Comparison of ENCODE assay signal across 8 cellular contexts in the genomic region with DNA sequence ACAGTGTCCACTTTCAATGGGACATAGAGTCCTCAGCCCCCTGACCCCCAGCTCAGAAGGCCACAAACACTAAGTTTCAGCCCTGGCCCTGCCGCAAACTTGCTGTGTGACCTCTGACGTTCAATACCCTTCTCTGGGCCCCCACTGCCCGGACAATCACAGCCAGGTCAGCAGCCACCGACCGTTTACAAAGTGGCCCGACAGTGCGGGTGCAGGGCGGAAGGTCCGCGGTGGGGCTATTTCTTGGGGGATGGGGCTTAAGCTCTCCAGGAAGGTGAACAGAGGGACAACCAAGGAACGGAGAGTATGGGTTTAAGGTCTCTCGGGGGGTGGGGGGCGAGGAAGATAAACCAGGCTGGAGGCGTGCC. TPM values are rescaled to one million over a fixed set of nuclear protein-coding genes. Genes with fewer than 3 reads are reported as not detected.
DNase-seq lines count a peak whose midpoint lies in the region; ATAC-seq and TF ChIP-seq lines count a peak whose summit lies in the region.

No MANE protein-coding gene starts in this region.

- no peaks in the 10 kb centered on the region for H3K4me1 ChIP-seq in iPS-15b (ENCODE audit: control insufficient read depth, insufficient read depth, low read length)

- no peak for DNase-seq in HL-60 (ENCODE audit: low read depth in 1 of 2, low spot score in 1 of 2)
- no peak for DNase-seq in activated T-helper 1 cell treated with anti-CD3 and anti-CD28 coated beads, Interleukin-12 subunit alpha, Interleukin-12 subunit beta, Interleukin-2, Interleukin-4 antibody, amounts not matched to agents 30 ng/mL and 10 ng/mL and 1 ng/mL, durations not matched to agents 14 hours and 24 hours and 36 hours (ENCODE audit: low spot score)
- no peak for DNase-seq in stimulated activated effector memory CD8-positive, alpha-beta T cell treated with anti-CD3 and anti-CD28 coated beads, Interleukin-12 subunit alpha, Interleukin-12 subunit beta, amount 100 ng/mL, for 72 hours (ENCODE audit: low spot score in 2 of 2)
- DNase-seq in CD1c-positive myeloid dendritic cell (ENCODE audit: extremely low spot score): no peak
- no peak for DNase-seq in NCI-H1436 treated with DMSO at 0.1 percent for 48 hours (lab: John Stamatoyannopoulos, UW)
- DNase-seq in NCI-H2171 treated with DMSO at 0.1 percent for 48 hours (lab: John Stamatoyannopoulos, UW): no peak

- intact Hi-C loops in activated T-helper 1 cell treated with anti-CD3 and anti-CD28 coated beads, Interleukin-12 subunit alpha, Interleukin-12 subunit beta, Interleukin-2, Interleukin-4 antibody, amounts not matched to agents 30 ng/mL and 10 ng/mL and 1 ng/mL, durations not matched to agents 14 hours and 24 hours and 36 hours (cut with micrococcal nuclease): loop anchor here (1.0 to 5.0 kb wide), 2 partner anchors 31 to 418 kb away; partner anchors contain the start of genes HAUS8, MED26 and MYO9B

- peaks cover 36% of the 10 kb centered on the region for H3K36me3 ChIP-seq in iPS-15b (ENCODE audit: control insufficient read depth, insufficient read depth, low read length)

- H3K4me1 Mint-ChIP-seq in activated T-helper 1 cell treated with anti-CD3 and anti-CD28 coated beads, Interleukin-12 subunit alpha, Interleukin-12 subunit beta, Interleukin-2, Interleukin-4 antibody, amounts not matched to agents 30 ng/mL and 10 ng/mL and 1 ng/mL, durations not matched to agents 14 hours and 24 hours and 36 hours (ENCODE audit: low read depth): peaks cover 27% of the 10 kb centered on the region
- peaks cover 30% of the 10 kb centered on the region for H3K4me1 Mint-ChIP-seq in stimulated activated effector memory CD8-positive, alpha-beta T cell treated with anti-CD3 and anti-CD28 coated beads, Interleukin-12 subunit alpha, Interleukin-12 subunit beta, amount 100 ng/mL, for 72 hours

- peak overlapping the region; percentile 92 for H3K4me3 ChIP-seq in HL-60 (replicated peaks; ENCODE audit: insufficient read depth, low read length)
- peak overlapping the region; percentile 73 for H3K4me3 ChIP-seq in iPS-15b (ENCODE audit: low read depth, low read length)

- H3K9me3 Mint-ChIP-seq in activated T-helper 1 cell treated with anti-CD3 and anti-CD28 coated beads, Interleukin-12 subunit alpha, Interleukin-12 subunit beta, Interleukin-2, Interleukin-4 antibody, amounts not matched to agents 30 ng/mL and 10 ng/mL and 1 ng/mL, durations not matched to agents 14 hours and 24 hours and 36 hours: no peaks in the 10 kb centered on the region
- no peaks in the 10 kb centered on the region for H3K9me3 Mint-ChIP-seq in stimulated activated effector memory CD8-positive, alpha-beta T cell treated with anti-CD3 and anti-CD28 coated beads, Interleukin-12 subunit alpha, Interleukin-12 subunit beta, amount 100 ng/mL, for 72 hours

- H3K9me3 ChIP-seq in iPS-15b (ENCODE audit: control insufficient read depth, insufficient read depth, low read length): no peaks in the 10 kb centered on the region

- H3K27me3 Mint-ChIP-seq in activated T-helper 1 cell treated with anti-CD3 and anti-CD28 coated beads, Interleukin-12 subunit alpha, Interleukin-12 subunit beta, Interleukin-2, Interleukin-4 antibody, amounts not matched to agents 30 ng/mL and 10 ng/mL and 1 ng/mL, durations not matched to agents 14 hours and 24 hours and 36 hours (ENCODE audit: insufficient read depth): peaks cover 13% of the 10 kb centered on the region

- peak overlapping the region; percentile 97 for H3K27ac Mint-ChIP-seq in activated T-helper 1 cell treated with anti-CD3 and anti-CD28 coated beads, Interleukin-12 subunit alpha, Interleukin-12 subunit beta, Interleukin-2, Interleukin-4 antibody, amounts not matched to agents 30 ng/mL and 10 ng/mL and 1 ng/mL, durations not matched to agents 14 hours and 24 hours and 36 hours
- peak overlapping the region; percentile 95 for H3K27ac Mint-ChIP-seq in stimulated activated effector memory CD8-positive, alpha-beta T cell treated with anti-CD3 and anti-CD28 coated beads, Interleukin-12 subunit alpha, Interleukin-12 subunit beta, amount 100 ng/mL, for 72 hours

- H3K36me3 Mint-ChIP-seq in activated T-helper 1 cell treated with anti-CD3 and anti-CD28 coated beads, Interleukin-12 subunit alpha, Interleukin-12 subunit beta, Interleukin-2, Interleukin-4 antibody, amounts not matched to agents 30 ng/mL and 10 ng/mL and 1 ng/mL, durations not matched to agents 14 hours and 24 hours and 36 hours (ENCODE audit: low read depth): peaks cover 22% of the 10 kb centered on the region
- H3K36me3 Mint-ChIP-seq in stimulated activated effector memory CD8-positive, alpha-beta T cell treated with anti-CD3 and anti-CD28 coated beads, Interleukin-12 subunit alpha, Interleukin-12 subunit beta, amount 100 ng/mL, for 72 hours: peaks cover 59% of the 10 kb centered on the region

- peak overlapping the region; percentile 87 for H3K27ac ChIP-seq in HL-60 (replicated peaks)

- no peak for TF ChIP-seq CTCF in HL-60 (IDR thresholded peaks at IDR 0.05; ENCODE audit: insufficient read depth, low read length)

- H3K27me3 ChIP-seq in HL-60 (ENCODE audit: insufficient read depth, poor library complexity, severe bottlenecking) (no peaks in the 10 kb centered on the region), iPS-15b (ENCODE audit: control insufficient read depth, insufficient read depth, low read length) (no peaks in the 10 kb centered on the region)

- no peak for ATAC-seq in stimulated activated effector memory CD8-positive, alpha-beta T cell treated with anti-CD3 and anti-CD28 coated beads, Interleukin-12 subunit alpha, Interleukin-12 subunit beta, amount 100 ng/mL, for 72 hours
- no peak for ATAC-seq in GM18520 (IDR thresholded peaks at IDR 0.05; ENCODE audit: unreplicated experiment)

- peak overlapping the region; percentile 79 for H3K9ac ChIP-seq in iPS-15b (ENCODE audit: low read depth, low read length)

- peak overlapping the region; percentile 94 for H3K4me3 Mint-ChIP-seq in activated T-helper 1 cell treated with anti-CD3 and anti-CD28 coated beads, Interleukin-12 subunit alpha, Interleukin-12 subunit beta, Interleukin-2, Interleukin-4 antibody, amounts not matched to agents 30 ng/mL and 10 ng/mL and 1 ng/mL, durations not matched to agents 14 hours and 24 hours and 36 hours
- H3K4me3 Mint-ChIP-seq in stimulated activated effector memory CD8-positive, alpha-beta T cell treated with anti-CD3 and anti-CD28 coated beads, Interleukin-12 subunit alpha, Interleukin-12 subunit beta, amount 100 ng/mL, for 72 hours: peak overlapping the region; percentile 91

RNA-seq across cellular contexts. Expression of gene SMIM7, which starts 0.5 kb away (rescaled TPM):
- total RNA-seq in activated T-helper 1 cell treated with anti-CD3 and anti-CD28 coated beads, Interleukin-12 subunit alpha, Interleukin-12 subunit beta, Interleukin-2, Interleukin-4 antibody, amounts not matched to agents 30 ng/mL and 10 ng/mL and 1 ng/mL, durations not matched to agents 14 hours and 24 hours and 36 hours: 69.3 and 72.7 TPM in 2 replicates

RNA-seq across cellular contexts. Expression of gene TMEM38A, which starts 1.5 kb away (rescaled TPM):
- total RNA-seq in activated T-helper 1 cell treated with anti-CD3 and anti-CD28 coated beads, Interleukin-12 subunit alpha, Interleukin-12 subunit beta, Interleukin-2, Interleukin-4 antibody, amounts not matched to agents 30 ng/mL and 10 ng/mL and 1 ng/mL, durations not matched to agents 14 hours and 24 hours and 36 hours: 0.69 and 0.78 TPM in 2 replicates

RNA-seq across cellular contexts. Expression of gene MED26, which starts 31.4 kb away (rescaled TPM):
- 14.0 and 14.9 TPM in 2 replicates for total RNA-seq in activated T-helper 1 cell treated with anti-CD3 and anti-CD28 coated beads, Interleukin-12 subunit alpha, Interleukin-12 subunit beta, Interleukin-2, Interleukin-4 antibody, amounts not matched to agents 30 ng/mL and 10 ng/mL and 1 ng/mL, durations not matched to agents 14 hours and 24 hours and 36 hours
